Comparison of ENCODE assay signal across 1 cellular context in genomic region chr2:28949617-28950305, GRCh38.
TF ChIP-seq lines count a peak whose summit lies in the region.

No MANE protein-coding gene starts in this region.

TF ChIP-seq in HepG2, 621 proteins besides CTCF, POLR2A, EP300 and RAD21 (continued from another document and continues in another):
- TF ChIP-seq SKI (IDR thresholded peaks at IDR 0.05; ENCODE audit: partially characterized antibody) (no peak), NR1H2 (CRISPR knock-in tag; IDR thresholded peaks at IDR 0.05; ENCODE audit: borderline replicate concordance, low read depth) (no peak), ZNF891 (CRISPR knock-in tag; IDR thresholded peaks at IDR 0.05) (no peak), FOSL2 (CRISPR knock-in tag; IDR thresholded peaks at IDR 0.05) (no peak), RERE (CRISPR knock-in tag; IDR thresholded peaks at IDR 0.05; ENCODE audit: low read depth) (no peak), HHEX (CRISPR knock-in tag; IDR thresholded peaks at IDR 0.05) (no peak), ZSCAN29 (CRISPR knock-in tag; conservative IDR thresholded peaks at IDR 0.05) (no peak), HOMEZ (CRISPR knock-in tag; IDR thresholded peaks at IDR 0.05; ENCODE audit: low read depth) (no peak), ZBTB33 (CRISPR knock-in tag; IDR thresholded peaks at IDR 0.05) (peak; percentile 47; the same call in 1 of the 2 replicates), POLR2AphosphoS5 (IDR thresholded peaks at IDR 0.05; ENCODE audit: low read depth, low read length) (peak; percentile 48), BRF2 (CRISPR knock-in tag; IDR thresholded peaks at IDR 0.05) (no peak), RFXAP (CRISPR knock-in tag; IDR thresholded peaks at IDR 0.05; ENCODE audit: borderline replicate concordance) (no peak), ZNF790 (CRISPR knock-in tag; IDR thresholded peaks at IDR 0.05; ENCODE audit: borderline replicate concordance) (no peak), KDM6A (CRISPR knock-in tag; IDR thresholded peaks at IDR 0.05; ENCODE audit: low read depth) (no peak), ZNF605 (CRISPR knock-in tag; IDR thresholded peaks at IDR 0.05) (no peak), SNAPC2 (CRISPR knock-in tag; IDR thresholded peaks at IDR 0.05) (no peak), ZNF619 (CRISPR knock-in tag; IDR thresholded peaks at IDR 0.05) (no peak), POLR2G (IDR thresholded peaks at IDR 0.05; ENCODE audit: low read depth, low read length) (peak; percentile 60), ZNF280B (CRISPR knock-in tag; IDR thresholded peaks at IDR 0.05; ENCODE audit: borderline replicate concordance) (no peak), NRL (CRISPR knock-in tag; IDR thresholded peaks at IDR 0.05; ENCODE audit: borderline replicate concordance) (no peak), TBP (CRISPR knock-in tag; IDR thresholded peaks at IDR 0.05) (no peak), ARNTL (CRISPR knock-in tag; IDR thresholded peaks at IDR 0.05) (no peak), ZBTB44 (CRISPR knock-in tag; IDR thresholded peaks at IDR 0.05) (no peak), TBL1XR1 (IDR thresholded peaks at IDR 0.05; ENCODE audit: borderline replicate concordance, low read length, partially characterized antibody) (no peak), GLI4 (CRISPR knock-in tag; IDR thresholded peaks at IDR 0.05; ENCODE audit: borderline replicate concordance) (no peak), ZNF83 (CRISPR knock-in tag; IDR thresholded peaks at IDR 0.05; ENCODE audit: borderline replicate concordance) (no peak), ZNF546 (CRISPR knock-in tag; conservative IDR thresholded peaks at IDR 0.05) (no peak), ZNF580 (CRISPR knock-in tag; IDR thresholded peaks at IDR 0.05; ENCODE audit: borderline replicate concordance, low read depth) (no peak), HNF4G (IDR thresholded peaks at IDR 0.05; ENCODE audit: borderline replicate concordance, low read depth, low read length) (0 out of 2 replicates have a peak, but pooled peaks have one; percentile 4), HNF4G (CRISPR knock-in tag; IDR thresholded peaks at IDR 0.05; ENCODE audit: borderline replicate concordance, low read depth) (no peak), FOXA1 (IDR thresholded peaks at IDR 0.05) (no peak), FOXA1 (CRISPR knock-in tag; IDR thresholded peaks at IDR 0.05) (no peak), PAF1 (CRISPR knock-in tag; IDR thresholded peaks at IDR 0.05) (peak; percentile 44; the same call in 1 of the 2 replicates), NFYC (CRISPR knock-in tag; IDR thresholded peaks at IDR 0.05) (no peak), KDM2A (CRISPR knock-in tag; IDR thresholded peaks at IDR 0.05; ENCODE audit: borderline replicate concordance, low read depth) (peak; percentile 56), JUND (CRISPR knock-in tag; IDR thresholded peaks at IDR 0.05) (no peak), CCDC6 (CRISPR knock-in tag; IDR thresholded peaks at IDR 0.05) (no peak), ZNF101 (CRISPR knock-in tag; IDR thresholded peaks at IDR 0.05; ENCODE audit: borderline replicate concordance, low read depth) (no peak), ZFP1 (CRISPR knock-in tag; IDR thresholded peaks at IDR 0.05) (no peak), ZNF672 (CRISPR knock-in tag; IDR thresholded peaks at IDR 0.05) (no peak), SMC3 (IDR thresholded peaks at IDR 0.05; ENCODE audit: low read length) (no peak), EEA1 (CRISPR knock-in tag; IDR thresholded peaks at IDR 0.05; ENCODE audit: borderline replicate concordance) (no peak), SAP130 (CRISPR knock-in tag; IDR thresholded peaks at IDR 0.05; ENCODE audit: low read depth) (no peak), NR3C1 (CRISPR knock-in tag; IDR thresholded peaks at IDR 0.05) (no peak), ZNF431 (CRISPR knock-in tag; IDR thresholded peaks at IDR 0.05; ENCODE audit: borderline replicate concordance, low read depth) (no peak), ZFP91 (CRISPR knock-in tag; IDR thresholded peaks at IDR 0.05; ENCODE audit: borderline replicate concordance) (no peak), ZMAT5 (CRISPR knock-in tag; IDR thresholded peaks at IDR 0.05; ENCODE audit: borderline replicate concordance, low read depth) (no peak), CEBPB (IDR thresholded peaks at IDR 0.05; ENCODE audit: borderline replicate concordance, low read depth, low read length) (0 out of 2 replicates have a peak, but pooled peaks have one; percentile 42), KLF13 (CRISPR knock-in tag; IDR thresholded peaks at IDR 0.05) (no peak), DRAP1 (CRISPR knock-in tag; IDR thresholded peaks at IDR 0.05) (no peak), ARNT (IDR thresholded peaks at IDR 0.05) (no peak), ZNF180 (CRISPR knock-in tag; IDR thresholded peaks at IDR 0.05; ENCODE audit: borderline replicate concordance, low read depth) (no peak), RBM22 (optimal IDR thresholded peaks at IDR 0.05; ENCODE audit: low read length) (peak; percentile 97), AGO1 (IDR thresholded peaks at IDR 0.05; ENCODE audit: low read depth, low read length, poor library complexity, severe bottlenecking) (no peak), ZNF460 (CRISPR knock-in tag; IDR thresholded peaks at IDR 0.05; ENCODE audit: borderline replicate concordance) (no peak), MTA3 (CRISPR knock-in tag; IDR thresholded peaks at IDR 0.05) (no peak), ZSCAN25 (CRISPR knock-in tag; IDR thresholded peaks at IDR 0.05) (no peak), GATA4 (IDR thresholded peaks at IDR 0.05; ENCODE audit: borderline replicate concordance, low read depth) (no peak), XRCC5 (optimal IDR thresholded peaks at IDR 0.05; ENCODE audit: low read length) (no peak), TSC22D2 (CRISPR knock-in tag; IDR thresholded peaks at IDR 0.05; ENCODE audit: borderline replicate concordance) (no peak), IKZF1 (IDR thresholded peaks at IDR 0.05) (no peak)
